Comparison of ENCODE assay signal across 8 cellular contexts in genomic region chr16:25108054-25108453, GRCh38. TPM values are rescaled to one million over a fixed set of nuclear protein-coding genes. Genes with fewer than 3 reads are reported as not detected.
DNase-seq lines count a peak whose midpoint lies in the region; ATAC-seq lines count a peak whose summit lies in the region.

No MANE protein-coding gene starts in this region.

- POLR2A ChIA-PET in activated CD8-positive, alpha-beta T cell treated with anti-CD3 and anti-CD28 coated beads, Interleukin-2, amount 10 ng/mL, durations not matched to agents 7 days and 5 days (lab: Charles Lee) = interaction anchor here (1.2 to 7.9 kb wide), 6 partner anchors 17 to 59 kb away, joined by 4 to 80 read pairs (median 18); no protein-coding TSS in a partner anchor

- no peak overlapping the region for H3K27ac ChIP-seq in mesenchymal stem cell (ENCODE audit: low read length, poor library complexity, severe bottlenecking)

- H2AFZ ChIP-seq in mesenchymal stem cell (ENCODE audit: low read depth, low read length) = no peak overlapping the region

- H3K4me1 ChIP-seq in mesenchymal stem cell (ENCODE audit: control insufficient read depth, insufficient read depth, low read depth, low read length) = peaks cover 11% of the 10 kb centered on the region

- H2BK15ac ChIP-seq in mesenchymal stem cell (ENCODE audit: low read depth, poor library complexity, severe bottlenecking) = no peak overlapping the region

- H2AK5ac ChIP-seq in mesenchymal stem cell (ENCODE audit: low read length, severe bottlenecking) = peak overlapping the region; percentile 33

- H2BK12ac ChIP-seq in mesenchymal stem cell (ENCODE audit: low read length in 2 of 2) = peak overlapping the region in 1 of 2 experiments; percentile 71

- H3K4me3 Mint-ChIP-seq in activated CD8-positive, alpha-beta T cell treated with anti-CD3 and anti-CD28 coated beads, Interleukin-2, amount 10 ng/mL, durations not matched to agents 7 days and 5 days = peak overlapping the region; percentile 88

- H3K9ac ChIP-seq in mesenchymal stem cell (ENCODE audit: low read length) = no peak overlapping the region

- peak; percentile 14 for DNase-seq in DMS153 (lab: John Stamatoyannopoulos, UW)
- peak; percentile 44 for DNase-seq in Jurkat, Clone E6-1 (ENCODE audit: low read depth, low spot score)
- DNase-seq in activated CD8-positive, alpha-beta T cell treated with anti-CD3 and anti-CD28 coated beads, Interleukin-2, amount 10 ng/mL, durations not matched to agents 7 days and 5 days = peak; percentile 71
- no peak for DNase-seq in mesenchymal stem cell
- no peak for DNase-seq in NCI-H2196 (lab: John Stamatoyannopoulos, UW; ENCODE audit: unreplicated experiment)
- no peak for DNase-seq in DMS79 treated with DMSO at 0.1 percent for 48 hours (lab: John Stamatoyannopoulos, UW)

- no peaks in the 10 kb centered on the region for H3K27me3 Mint-ChIP-seq in activated CD8-positive, alpha-beta T cell treated with anti-CD3 and anti-CD28 coated beads, Interleukin-2, amount 10 ng/mL, durations not matched to agents 7 days and 5 days (ENCODE audit: low read depth)

- H3K18ac ChIP-seq in mesenchymal stem cell (ENCODE audit: low read depth in 1 of 2, low read length in 2 of 2) = no peak overlapping the region

- CTCF ChIA-PET in activated CD8-positive, alpha-beta T cell treated with anti-CD3 and anti-CD28 coated beads, Interleukin-2, amount 10 ng/mL, durations not matched to agents 7 days and 5 days (lab: Charles Lee) = interaction anchor here (0.6 to 7.4 kb wide), 12 partner anchors 10 to 1650 kb away, joined by 3 to 127 read pairs (median 6); partner anchors contain the start of gene ARHGAP17

- H3K4me3 ChIP-seq in Jurkat, Clone E6-1 (ENCODE audit: low read length) = no peak overlapping the region
- H3K4me3 ChIP-seq in mesenchymal stem cell (ENCODE audit: insufficient read depth in 1 of 2, low read depth in 1 of 2, low read length in 2 of 2) = no peak overlapping the region

- peaks cover 47% of the 10 kb centered on the region for H3K4me1 Mint-ChIP-seq in activated CD8-positive, alpha-beta T cell treated with anti-CD3 and anti-CD28 coated beads, Interleukin-2, amount 10 ng/mL, durations not matched to agents 7 days and 5 days (ENCODE audit: low read depth)

- 89% methylated on average over 3 of the region's 3 CpGs for WGBS in mesenchymal stem cell

- H4K91ac ChIP-seq in mesenchymal stem cell (ENCODE audit: low read length) = no peak overlapping the region

- H3K79me1 ChIP-seq in mesenchymal stem cell (replicated peaks; ENCODE audit: low read length, poor library complexity, severe bottlenecking) = peaks cover 21% of the 10 kb centered on the region

- H3K23ac ChIP-seq in mesenchymal stem cell (ENCODE audit: low read length in 2 of 2) = no peak overlapping the region

- H2BK120ac ChIP-seq in mesenchymal stem cell (ENCODE audit: low read depth, low read length) = no peak overlapping the region

- H3K14ac ChIP-seq in mesenchymal stem cell (ENCODE audit: low read length in 2 of 2) = no peak overlapping the region

- H3K9me3 ChIP-seq in mesenchymal stem cell (ENCODE audit: control insufficient read depth, low read length) = no peaks in the 10 kb centered on the region

- H3K27ac Mint-ChIP-seq in activated CD8-positive, alpha-beta T cell treated with anti-CD3 and anti-CD28 coated beads, Interleukin-2, amount 10 ng/mL, durations not matched to agents 7 days and 5 days = peak overlapping the region; percentile 96

- peaks cover 7% of the 10 kb centered on the region for H3K36me3 Mint-ChIP-seq in activated CD8-positive, alpha-beta T cell treated with anti-CD3 and anti-CD28 coated beads, Interleukin-2, amount 10 ng/mL, durations not matched to agents 7 days and 5 days (ENCODE audit: low read depth)

- no peak overlapping the region for H2BK5ac ChIP-seq in mesenchymal stem cell (ENCODE audit: low read depth, low read length, poor library complexity, severe bottlenecking)

- no peak overlapping the region for H4K8ac ChIP-seq in mesenchymal stem cell (ENCODE audit: low read length)

- H3K36me3 ChIP-seq in mesenchymal stem cell (ENCODE audit: control insufficient read depth in 1 of 2, insufficient read depth in 2 of 2, low read depth in 1 of 2, low read length in 2 of 2) = no peaks in the 10 kb centered on the region

- no peaks in the 10 kb centered on the region for H3K9me3 Mint-ChIP-seq in activated CD8-positive, alpha-beta T cell treated with anti-CD3 and anti-CD28 coated beads, Interleukin-2, amount 10 ng/mL, durations not matched to agents 7 days and 5 days (ENCODE audit: insufficient read depth)

- no peak for ATAC-seq in activated CD8-positive, alpha-beta T cell treated with anti-CD3 and anti-CD28 coated beads, Interleukin-2, amount 10 ng/mL, durations not matched to agents 7 days and 5 days
- no peak for ATAC-seq in GM18861 (IDR thresholded peaks at IDR 0.05; ENCODE audit: unreplicated experiment)
- no peak for ATAC-seq in HG03354 (IDR thresholded peaks at IDR 0.05; ENCODE audit: poor library complexity, severe bottlenecking, unreplicated experiment)

- H3K4ac ChIP-seq in mesenchymal stem cell (ENCODE audit: low read depth in 1 of 2, low read length in 2 of 2) = no peak overlapping the region

- H3K4me2 ChIP-seq in mesenchymal stem cell (ENCODE audit: low read length, poor library complexity, severe bottlenecking) = no peak overlapping the region

- no peaks in the 10 kb centered on the region for H3K27me3 ChIP-seq in mesenchymal stem cell (ENCODE audit: control insufficient read depth in 1 of 2, insufficient read depth in 1 of 2, low read length in 2 of 2)

RNA-seq across cellular contexts. Expression of gene LCMT1, which starts 3.5 kb away (rescaled TPM):
- 122 TPM for polyA plus RNA-seq in Jurkat, Clone E6-1 (2012; ENCODE audit: insufficient read depth, insufficient read length)
- total RNA-seq in activated CD8-positive, alpha-beta T cell treated with anti-CD3 and anti-CD28 coated beads, Interleukin-2, amount 10 ng/mL, durations not matched to agents 7 days and 5 days = 10 to 100 TPM; 37.9 to 41.3 TPM
- 29.2 TPM for polyA plus RNA-seq in mesenchymal stem cell (2013, experiment 1 of 2)
- 28.6 TPM for polyA plus RNA-seq in mesenchymal stem cell (2013, experiment 2 of 2)

Comparison
In these comparisons a context has a peak if more than half of its experiments do, and no peak if none do; other contexts are left out.
1. DNase-seq: peak in DMS153 (single experiment), Jurkat, Clone E6-1 (single experiment) and activated CD8-positive, alpha-beta T cell treated with anti-CD3 and anti-CD28 coated beads, Interleukin-2, amount 10 ng/mL, durations not matched to agents 7 days and 5 days (single experiment); none in mesenchymal stem cell (single experiment), NCI-H2196 (single experiment) and DMS79 treated with DMSO at 0.1 percent for 48 hours (single experiment).